Comparison of ENCODE assay signal across 13 cellular contexts in genomic region chr2:44275915-44276279, GRCh38. TPM values are rescaled to one million over a fixed set of nuclear protein-coding genes. Genes with fewer than 3 reads are reported as not detected.
DNase-seq lines count a peak whose midpoint lies in the region; ATAC-seq and TF ChIP-seq lines count a peak whose summit lies in the region.
"Had no signal": no experiment of that assay in that cellular context is flagged by ENCODE, and none has a peak within 500 bp of the region (broad histone marks: within the 10 kb centered on the region; RNA-seq: fewer than 3 reads in every experiment).

No MANE protein-coding gene starts in this region.

- H3K9me3 ChIP-seq in RWPE2 (ENCODE audit: severe bottlenecking) (no peaks in the 10 kb centered on the region), adrenal gland (replicated peaks in 1 of 3) (no peaks in the 10 kb centered on the region)
- H3K9me3 ChIP-seq: Caco-2 had no signal

- TF ChIP-seq CTCF in RWPE2 (IDR thresholded peaks at IDR 0.05; ENCODE audit: poor library complexity, severe bottlenecking), result no peak
- no peak for TF ChIP-seq CTCF in fibroblast of mammary gland (conservative IDR thresholded peaks at IDR 0.05; ENCODE audit: control insufficient read depth, insufficient read depth, low read depth, low read length)
- no peak for TF ChIP-seq CTCF in adrenal gland (IDR thresholded peaks at IDR 0.05)
- TF ChIP-seq CTCF in GM13976 (IDR thresholded peaks at IDR 0.05; ENCODE audit: borderline replicate concordance, control extremely low read depth, extremely low read depth, insufficient read depth, missing control alignments), result no peak

- no peaks in the 10 kb centered on the region for H3K4me1 ChIP-seq in RWPE2 (ENCODE audit: insufficient read depth, poor library complexity, severe bottlenecking)
- no peaks in the 10 kb centered on the region for H3K4me1 ChIP-seq in adrenal gland (replicated peaks in 1 of 2)

- H3K27ac ChIP-seq in RWPE2 (ENCODE audit: poor library complexity, severe bottlenecking) (no peak overlapping the region), adrenal gland (no peak overlapping the region)
- H3K27ac ChIP-seq: dorsolateral prefrontal cortex had no signal

- DNase-seq in GM04503 (ENCODE audit: low read depth), result peak; percentile 39
- DNase-seq in RWPE2 (ENCODE audit: low spot score), result no peak
- peak; percentile 14 for DNase-seq in fibroblast of mammary gland (ENCODE audit: low read depth)
- DNase-seq in renal cortical epithelial cell (ENCODE audit: low read depth), result peak; percentile 98
- no peak for DNase-seq in stimulated activated naive CD8-positive, alpha-beta T cell treated with anti-CD3 and anti-CD28 coated beads, Interleukin-15, Interleukin-2, amounts not matched to agents 100 U/mL and 50 U/mL, for 24 hours
- no peak for DNase-seq in adrenal gland
- DNase-seq in GM13976 (ENCODE audit: low spot score), result no peak
- DNase-seq in effector CD4-positive, alpha-beta T cell, result no peak
- DNase-seq: activated naive CD4-positive, alpha-beta T cell treated with anti-CD3 and anti-CD28 coated beads, Interleukin-2, amount 10 ng/mL, durations not matched to agents 7 days and 5 days; Caco-2; dorsolateral prefrontal cortex; GOT3; T-helper 17 cell had no signal

- intact Hi-C loops in adrenal gland (cut with DNase I), result no loop called here

- in situ Hi-C loops in GM13976 (cut with MboI; ENCODE audit: low sequenced_read_pairs, unreplicated experiment), result no loop called here

- H3K4me3 ChIP-seq in RWPE2 (ENCODE audit: severe bottlenecking) (no peak overlapping the region), fibroblast of mammary gland (ENCODE audit: control insufficient read depth, low read depth, low read length) (no peak overlapping the region), adrenal gland (no peak overlapping the region)
- H3K4me3 ChIP-seq: dorsolateral prefrontal cortex had no signal

- peak; percentile 55; the same call in 1 of the 3 replicates for ATAC-seq in RWPE2 (ENCODE audit: low read depth)
- no peak for ATAC-seq in stimulated activated naive CD8-positive, alpha-beta T cell treated with anti-CD3 and anti-CD28 coated beads, Interleukin-15, Interleukin-2, amounts not matched to agents 100 U/mL and 50 U/mL, for 24 hours
- ATAC-seq: T-helper 17 cell had no signal

- H3K27me3 ChIP-seq in RWPE2 (ENCODE audit: insufficient read depth, poor library complexity, severe bottlenecking), result no peaks in the 10 kb centered on the region
- H3K27me3 ChIP-seq in adrenal gland, result no peaks in the 10 kb centered on the region
- H3K27me3 ChIP-seq: dorsolateral prefrontal cortex had no signal

- no peak for TF ChIP-seq POLR2A in adrenal gland (IDR thresholded peaks at IDR 0.05)

- H3K36me3 ChIP-seq in RWPE2 (ENCODE audit: low read depth) (no peaks in the 10 kb centered on the region), adrenal gland (replicated peaks in 1 of 2) (no peaks in the 10 kb centered on the region)

- 41 to 53% (median 43%) methylated on average over 2 of the region's 2 CpGs for WGBS in adrenal gland, 4 donors

RNA-seq across cellular contexts. Expression of gene SLC3A1, which starts 0.6 kb away (rescaled TPM):
- total RNA-seq in renal cortical epithelial cell, result 9.0 and 58.3 TPM in 2 replicates
- total RNA-seq in adrenal gland, result under 1 TPM in 3 of 8 donors, not detected in 5; 0.11 to 0.74 (median 0.31) TPM
- polyA plus RNA-seq in adrenal gland, result under 1 TPM in 2 of 3 donors, not detected in 1; 0.07 to 0.16 TPM

Comparison
In these comparisons a context has a peak if more than half of its experiments do, and no peak if none do; other contexts are left out.
1. DNase-seq: peak in GM04503 (single experiment), fibroblast of mammary gland (single experiment) and renal cortical epithelial cell (single experiment); none in RWPE2 (single experiment), stimulated activated naive CD8-positive, alpha-beta T cell treated with anti-CD3 and anti-CD28 coated beads, Interleukin-15, Interleukin-2, amounts not matched to agents 100 U/mL and 50 U/mL, for 24 hours (single experiment), adrenal gland (0 of 7), GM13976 (single experiment) and effector CD4-positive, alpha-beta T cell (single experiment).